ENCODE assay signal across 12 cellular contexts in the genomic region with DNA sequence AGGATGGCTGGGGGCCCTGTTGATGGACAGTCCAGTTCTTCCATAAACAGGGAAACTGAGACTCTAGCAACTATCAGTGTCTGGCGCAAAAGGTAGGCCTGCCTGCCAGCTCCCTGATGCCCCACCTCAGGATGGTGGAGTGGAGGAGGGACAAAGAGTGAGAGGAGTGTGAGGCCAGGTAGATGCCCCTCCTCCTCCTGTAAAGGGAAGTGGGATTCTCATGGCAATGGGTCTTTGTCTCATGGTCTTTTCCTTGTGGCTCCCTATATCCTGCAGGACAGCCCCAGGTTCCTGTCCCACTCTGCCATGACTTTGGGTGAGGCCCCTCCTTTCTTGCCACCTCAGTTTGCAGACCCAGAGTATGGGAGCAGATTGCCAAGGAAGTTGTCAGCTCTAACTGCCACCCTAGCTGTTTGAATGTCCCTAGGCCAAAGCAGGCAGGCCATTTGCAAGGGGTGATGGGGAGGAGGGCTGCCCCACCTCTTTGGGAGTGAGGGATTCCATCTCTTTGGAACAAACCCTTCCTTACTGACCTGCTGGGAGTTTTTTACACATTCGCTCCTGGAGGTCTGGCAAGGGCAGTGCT. TPM values are rescaled to one million over a fixed set of nuclear protein-coding genes. Genes with fewer than 3 reads are reported as not detected.
A peak's percentile ranks its signal among the peaks of the same experiment; 100 is the strongest.
DNase-seq lines count a peak whose midpoint lies in the region; ATAC-seq, FAIRE-seq and TF ChIP-seq lines count a peak whose summit lies in the region.
"Had no signal": no experiment of that assay in that cellular context is flagged by ENCODE, and none has a peak within 500 bp of the region (broad histone marks: within the 10 kb centered on the region; RNA-seq: fewer than 3 reads in every experiment).

No MANE protein-coding gene starts in this region.

- H4K91ac ChIP-seq in IMR-90 (ENCODE audit: insufficient read depth, low read depth, low read length) (no peak overlapping the region), mesenchymal stem cell (ENCODE audit: low read length) (peak overlapping the region; percentile 43)

- H2AFZ ChIP-seq in IMR-90 (replicated peaks; ENCODE audit: low read length, poor library complexity) = peak overlapping the region; percentile 19
- H2AFZ ChIP-seq in mesenchymal stem cell (ENCODE audit: low read depth, low read length) = no peak overlapping the region
- no peak overlapping the region for H2AFZ ChIP-seq in HepG2 (ENCODE audit: low read length)

- no peak overlapping the region for H2BK5ac ChIP-seq in IMR-90 (ENCODE audit: low read depth, low read length, poor library complexity, severe bottlenecking)
- no peak overlapping the region for H2BK5ac ChIP-seq in mesenchymal stem cell (ENCODE audit: low read depth, low read length, poor library complexity, severe bottlenecking)

- H3K4ac ChIP-seq in IMR-90 (ENCODE audit: low read depth, low read length) = peak overlapping the region; percentile 65
- no peak overlapping the region for H3K4ac ChIP-seq in mesenchymal stem cell (ENCODE audit: low read depth in 1 of 2, low read length in 2 of 2)

- H3K9ac ChIP-seq in IMR-90 (ENCODE audit: low read depth, low read length) = no peak overlapping the region; the same call in 1 of the 2 replicates
- H3K9ac ChIP-seq in mesenchymal stem cell (ENCODE audit: low read length) = peak overlapping the region; percentile 18
- H3K9ac ChIP-seq in HepG2 (ENCODE audit: insufficient read depth, low read depth, low read length) = no peak overlapping the region

- WGBS in IMR-90 (ENCODE audit: extremely low coverage in 2 of 2, insufficient read length in 1 of 2), 2 experiments = 100% methylated on average over 1 of the region's 2 CpGs; no CpG with 5 or more reads in 1 of the 2 experiments
- 100% methylated on average over 2 of the region's 2 CpGs for WGBS in mesenchymal stem cell
- 94% methylated on average over 2 of the region's 2 CpGs for whole genome bisulfite sequencing in HepG2 (ENCODE audit: low lambda C conversion rate)

- H4K20me1 ChIP-seq in IMR-90 (ENCODE audit: insufficient read depth, low read length) = no peaks in the 10 kb centered on the region
- peaks cover 3% of the 10 kb centered on the region; the same call in 1 of the 2 replicates for H4K20me1 ChIP-seq in HepG2 (ENCODE audit: insufficient read depth, low read length)

- H3K18ac ChIP-seq in IMR-90 (ENCODE audit: low read depth, low read length) (no peak overlapping the region), mesenchymal stem cell (ENCODE audit: low read depth in 1 of 2, low read length in 2 of 2) (peak overlapping the region in 1 of 2 experiments; percentile 80)

- no peak for TF ChIP-seq RAD21 in IMR-90 (IDR thresholded peaks at IDR 0.05; ENCODE audit: low read length)
- TF ChIP-seq RAD21 in HepG2 (CRISPR knock-in tag; IDR thresholded peaks at IDR 0.05) = no peak

- peak overlapping the region in 1 of 2 experiments; percentile 52; a peak in 1 of 4 replicates for H4K8ac ChIP-seq in IMR-90 (ENCODE audit: low read depth in 2 of 2, low read length in 2 of 2)
- peak overlapping the region; percentile 7 for H4K8ac ChIP-seq in mesenchymal stem cell (ENCODE audit: low read length)

- H3K79me2 ChIP-seq in HepG2 (ENCODE audit: insufficient read depth, low read length) = no peaks in the 10 kb centered on the region

- no peak for TF ChIP-seq POLR2A in IMR-90 (IDR thresholded peaks at IDR 0.05; ENCODE audit: low read depth, low read length)
- TF ChIP-seq POLR2A in HepG2 (IDR thresholded peaks at IDR 0.05; ENCODE audit: insufficient read depth in 1 of 2, low read depth in 2 of 2, low read length in 2 of 2) = no peak

- H2AK5ac ChIP-seq in IMR-90 (ENCODE audit: low read depth, low read length) (peak overlapping the region; percentile 69; the same call in 1 of the 2 replicates), mesenchymal stem cell (ENCODE audit: low read length, severe bottlenecking) (no peak overlapping the region)

- peaks cover 8% of the 10 kb centered on the region for H3K9me1 ChIP-seq in IMR-90 (ENCODE audit: insufficient read depth, low read length)

- H3K27me3 ChIP-seq in IMR-90 (ENCODE audit: control insufficient read depth, insufficient read depth, low read length) = no peaks in the 10 kb centered on the region
- H3K27me3 ChIP-seq in mesenchymal stem cell (ENCODE audit: control insufficient read depth in 1 of 2, insufficient read depth in 1 of 2, low read length in 2 of 2) = peaks cover 0 to 3% of the 10 kb centered on the region in 2 experiments
- H3K27me3 ChIP-seq in HepG2 (ENCODE audit: control insufficient read depth in 1 of 2, insufficient read depth in 2 of 2, low read length in 2 of 2) = no peaks in the 10 kb centered on the region; a peak in 1 of 5 replicates
- H3K27me3 ChIP-seq: MG63 had no signal

- no peak overlapping the region for H3K4me3 ChIP-seq in IMR-90 (ENCODE audit: insufficient read depth, low read depth, low read length)
- no peak overlapping the region for H3K4me3 ChIP-seq in mesenchymal stem cell (ENCODE audit: insufficient read depth in 1 of 2, low read depth in 1 of 2, low read length in 2 of 2)
- no peak overlapping the region for H3K4me3 ChIP-seq in HepG2 (replicated peaks in 1 of 3; ENCODE audit: insufficient read depth in 1 of 3, low read depth in 2 of 3, low read length in 3 of 3)
- H3K4me3 ChIP-seq: MG63 had no signal

- H2BK12ac ChIP-seq in mesenchymal stem cell (ENCODE audit: low read length in 2 of 2) = peak overlapping the region; percentile 32 to 38

- in situ Hi-C loops in IMR-90 (cut with MboI; ENCODE audit: low sequenced_read_pairs) (no loop called here), HepG2 (cut with HindIII; ENCODE audit: extremely low pct_ligation_motif_present, low pct_unique_long_range_greater_than_20kb) (no loop called here)

- no peak overlapping the region for H3K4me2 ChIP-seq in IMR-90 (ENCODE audit: low read depth, low read length)
- no peak overlapping the region for H3K4me2 ChIP-seq in mesenchymal stem cell (ENCODE audit: low read length, poor library complexity, severe bottlenecking)
- H3K4me2 ChIP-seq in HepG2 (ENCODE audit: low read depth, low read length) = no peak overlapping the region

- TF ChIP-seq EP300 in HepG2 (IDR thresholded peaks at IDR 0.05; ENCODE audit: low read depth in 2 of 2, low read length in 2 of 2) (no peak), HepG2 (CRISPR knock-in tag; IDR thresholded peaks at IDR 0.05; ENCODE audit: borderline replicate concordance) (no peak)

- no peak overlapping the region for H3K27ac ChIP-seq in IMR-90 (ENCODE audit: insufficient read depth, low read length)
- no peak overlapping the region for H3K27ac ChIP-seq in mesenchymal stem cell (ENCODE audit: low read length, poor library complexity, severe bottlenecking)
- no peak overlapping the region for H3K27ac ChIP-seq in HepG2 (ENCODE audit: extremely low read length, insufficient read depth, low read length)

- no peak for FAIRE-seq in HepG2 (lab: Jason Lieb, UNC)

- TF ChIP-seq CTCF in IMR-90 (conservative IDR thresholded peaks at IDR 0.05; ENCODE audit: low read depth, low read length) = no peak
- no peak for TF ChIP-seq CTCF in HepG2 (CRISPR knock-in tag; IDR thresholded peaks at IDR 0.05)

- POLR2A ChIA-PET in IMR-90 (lab: Charles Lee; ENCODE audit: unreplicated experiment) = no interaction called here
- POLR2A ChIA-PET in HepG2 (lab: Yijun Ruan, JAX) = interaction anchor here (0.9 kb wide), 1 partner anchor 75 kb away, joined by 3 read pairs; no protein-coding TSS in a partner anchor

- no peak overlapping the region for H2BK120ac ChIP-seq in IMR-90 (ENCODE audit: low read depth, low read length)
- no peak overlapping the region for H2BK120ac ChIP-seq in mesenchymal stem cell (ENCODE audit: low read depth, low read length)

- H3K79me1 ChIP-seq in IMR-90 (ENCODE audit: low read depth in 1 of 2, low read length in 2 of 2) = no peaks in the 10 kb centered on the region; a peak in 1 of 4 replicates
- H3K79me1 ChIP-seq in mesenchymal stem cell (replicated peaks; ENCODE audit: low read length, poor library complexity, severe bottlenecking) = no peaks in the 10 kb centered on the region

- ATAC-seq in GM18502 (IDR thresholded peaks at IDR 0.05; ENCODE audit: poor library complexity, unreplicated experiment) (peak; percentile 21), GM21423 (IDR thresholded peaks at IDR 0.05; ENCODE audit: unreplicated experiment) (peak; percentile 9), IMR-90 (ENCODE audit: low read depth) (no peak), HepG2 (no peak)

- no peak overlapping the region for H2BK20ac ChIP-seq in IMR-90 (ENCODE audit: low read depth, low read length)

- H3K36me3 ChIP-seq in IMR-90 (ENCODE audit: control insufficient read depth, insufficient read depth, low read length) (peaks cover 3% of the 10 kb centered on the region; the same call in 1 of the 2 replicates), mesenchymal stem cell (ENCODE audit: control insufficient read depth in 1 of 2, insufficient read depth in 2 of 2, low read depth in 1 of 2, low read length in 2 of 2) (peaks cover 4 to 14% of the 10 kb centered on the region in 2 experiments), HepG2 (replicated peaks in 1 of 2; ENCODE audit: control insufficient read depth in 1 of 2, insufficient read depth in 2 of 2, low read length in 2 of 2) (no peaks in the 10 kb centered on the region)
- H3K36me3 ChIP-seq: MG63 had no signal

- BruUV-seq in IMR-90 (replicated peaks; lab: Mats Ljungman, UMichigan) (no TSS peak), HepG2 (replicated peaks; lab: Mats Ljungman, UMichigan) (no TSS peak)

- H3K23ac ChIP-seq in IMR-90 (ENCODE audit: low read depth, low read length) (no peak overlapping the region), mesenchymal stem cell (ENCODE audit: low read length in 2 of 2) (no peak overlapping the region)

- H3K56ac ChIP-seq in IMR-90 (ENCODE audit: extremely low read depth, insufficient read depth, low read length) = no peak overlapping the region

- H4K5ac ChIP-seq in IMR-90 (ENCODE audit: low read depth, low read length) = peak overlapping the region; percentile 42; the same call in 1 of the 2 replicates

- H3K9me3 ChIP-seq in IMR-90 (ENCODE audit: control insufficient read depth, insufficient read depth, low read length) (no peaks in the 10 kb centered on the region), mesenchymal stem cell (ENCODE audit: control insufficient read depth, low read length) (no peaks in the 10 kb centered on the region), HepG2 (ENCODE audit: low read length) (no peaks in the 10 kb centered on the region)
- H3K9me3 ChIP-seq: MG63 had no signal

- peaks cover 12% of the 10 kb centered on the region for H3K4me1 ChIP-seq in IMR-90 (ENCODE audit: control insufficient read depth, insufficient read depth, low read length)
- H3K4me1 ChIP-seq in mesenchymal stem cell (ENCODE audit: control insufficient read depth, insufficient read depth, low read depth, low read length) = peaks cover 26% of the 10 kb centered on the region
- peaks cover 32% of the 10 kb centered on the region for H3K4me1 ChIP-seq in HepG2 (ENCODE audit: insufficient read depth, low read length)

- H3K14ac ChIP-seq in IMR-90 (replicated peaks; ENCODE audit: low read depth, low read length) (peak overlapping the region; percentile 58), mesenchymal stem cell (ENCODE audit: low read length in 2 of 2) (no peak overlapping the region)

- DNase-seq in IMR-90 (no peak), mesenchymal stem cell (no peak), NCI-H345 treated with DMSO at 0.1 percent for 48 hours (lab: John Stamatoyannopoulos, UW; ENCODE audit: unreplicated experiment) (no peak), T-helper 1 cell (no peak), NCI-H2029 treated with DMSO at 0.1 percent for 48 hours (lab: John Stamatoyannopoulos, UW) (no peak), HepG2 (ENCODE audit: low spot score) (no peak)
- DNase-seq: cortex of kidney, HFFc6, SHP77 had no signal

- intact Hi-C loops in IMR-90 (cut with micrococcal nuclease) = no loop called here
- intact Hi-C loops in HepG2 (cut with micrococcal nuclease; ENCODE audit: unreplicated experiment) = no loop called here

- CTCF ChIA-PET in IMR-90 (lab: Yijun Ruan, JAX) = no interaction called here
- CTCF ChIA-PET in HepG2 (lab: Yijun Ruan, JAX; ENCODE audit: low intra/inter-chr PET ratio, low total read pairs) = no interaction called here

- H2BK15ac ChIP-seq in IMR-90 (ENCODE audit: low read depth, low read length) (no peak overlapping the region; the same call in 2 of the 3 replicates), mesenchymal stem cell (ENCODE audit: low read depth, poor library complexity, severe bottlenecking) (peak overlapping the region; percentile 60)

- dilution Hi-C loops in IMR-90 (cut with HindIII; ENCODE audit: low sequenced_read_pairs, unreplicated experiment) = no loop called here

- no peak overlapping the region for H2AK9ac ChIP-seq in IMR-90 (replicated peaks; ENCODE audit: low read depth, low read length, poor library complexity)

RNA-seq across cellular contexts. Expression of a gene that starts 2.8 kb away (rescaled TPM):
- total RNA-seq in IMR-90 (2012; rRNA removed) (1.7 and 2.0 TPM in 2 replicates), HepG2 (2016; rRNA removed; fragmentation: Illumina TruSeq; extraction: Trizol) (0.42 and 0.64 TPM in 2 replicates)
- polyA plus RNA-seq in IMR-90 (2012; rRNA removed) (3.8 and 4.0 TPM in 2 replicates), HepG2 (2011; rRNA removed) (3.5 and 4.8 TPM in 2 replicates)
- 0.44 and 2.1 TPM in 2 replicates for polyA plus RNA-seq in IMR-90 (2012; cell fraction: cytosol; rRNA removed)
- 29.2 and 39.2 TPM in 2 replicates for polyA plus RNA-seq in IMR-90 (2012; cell fraction: nucleus; rRNA removed; ENCODE audit: low replicate concordance)
- polyA plus RNA-seq in mesenchymal stem cell (2013, experiment 1 of 2) = 1.0 TPM
- 1.0 TPM for polyA plus RNA-seq in mesenchymal stem cell (2013, experiment 2 of 2)
- under 0.01 and 0.35 TPM in 2 replicates for total RNA-seq in HepG2 (2016; cell fraction: cytosol; rRNA removed; fragmentation: Illumina TruSeq; extraction: Trizol; ENCODE audit: low read depth)
- total RNA-seq in HepG2 (2016; cell fraction: insoluble cytoplasmic fraction; rRNA removed; fragmentation: Illumina TruSeq; extraction: Trizol) = 0.18 and 0.74 TPM in 2 replicates
- total RNA-seq in HepG2 (2016; cell fraction: membrane; rRNA removed; fragmentation: Illumina TruSeq; extraction: Trizol) = 0.07 and 0.22 TPM in 2 replicates
- 1.7 and 2.1 TPM in 2 replicates for total RNA-seq in HepG2 (2016; cell fraction: nucleus; rRNA removed; fragmentation: Illumina TruSeq; extraction: Trizol)
- polyA plus RNA-seq in HepG2 (2011; cell fraction: cytosol; rRNA removed) = 0.85 and 1.5 TPM in 2 replicates
- 32.0 and 33.0 TPM in 2 replicates for polyA plus RNA-seq in HepG2 (2011; cell fraction: nucleus; rRNA removed)
- polyA plus RNA-seq in HepG2 (2012) = 2.0 and 3.0 TPM in 2 replicates
- 0.07 TPM in 1 of 2 replicates, not detected in the other for polyA plus RNA-seq in HepG2 (2016; cell fraction: cytosol; fragmentation: Illumina TruSeq; extraction: Trizol; ENCODE audit: low read depth)
- 0.13 and 0.34 TPM in 2 replicates for polyA plus RNA-seq in HepG2 (2016; cell fraction: insoluble cytoplasmic fraction; fragmentation: Illumina TruSeq; extraction: Trizol; ENCODE audit: low read depth)
- 0.09 and 0.14 TPM in 2 replicates for polyA plus RNA-seq in HepG2 (2016; cell fraction: membrane; fragmentation: Illumina TruSeq; extraction: Trizol; ENCODE audit: low read depth)
- 1.9 and 2.5 TPM in 2 replicates for polyA plus RNA-seq in HepG2 (2016; cell fraction: nucleus; fragmentation: Illumina TruSeq; extraction: Trizol; ENCODE audit: insufficient read depth, low read depth)
- polyA minus RNA-seq in HepG2 (2011; rRNA and poly(A)+ RNA removed; ENCODE audit: low replicate concordance) = 8.3 and 11.0 TPM in 2 replicates
- 0.35 and 0.99 TPM in 2 replicates for polyA minus RNA-seq in HepG2 (2011; cell fraction: cytosol; rRNA and poly(A)+ RNA removed)
- 12.2 and 14.8 TPM in 2 replicates for polyA minus RNA-seq in HepG2 (2011; cell fraction: nucleus; rRNA and poly(A)+ RNA removed)

RNA-seq across cellular contexts. Expression of a gene that starts 25.7 kb away (rescaled TPM):
- 6.4 and 6.8 TPM in 2 replicates for total RNA-seq in IMR-90 (2012; rRNA removed)
- 13.9 and 15.6 TPM in 2 replicates for polyA plus RNA-seq in IMR-90 (2012; rRNA removed)
- polyA plus RNA-seq in IMR-90 (2012; cell fraction: cytosol; rRNA removed) = 5.2 and 10.8 TPM in 2 replicates
- polyA plus RNA-seq in IMR-90 (2012; cell fraction: nucleus; rRNA removed; ENCODE audit: low replicate concordance) = 29.1 and 86.5 TPM in 2 replicates
- polyA plus RNA-seq in mesenchymal stem cell (2013, experiment 1 of 2) = 2.2 TPM
- polyA plus RNA-seq in mesenchymal stem cell (2013, experiment 2 of 2) = 2.4 TPM
- 91.7 and 126 TPM in 2 replicates for total RNA-seq in HepG2 (2016; rRNA removed; fragmentation: Illumina TruSeq; extraction: Trizol)
- 33.8 and 34.0 TPM in 2 replicates for total RNA-seq in HepG2 (2016; cell fraction: cytosol; rRNA removed; fragmentation: Illumina TruSeq; extraction: Trizol; ENCODE audit: low read depth)
- total RNA-seq in HepG2 (2016; cell fraction: insoluble cytoplasmic fraction; rRNA removed; fragmentation: Illumina TruSeq; extraction: Trizol) = 89.0 and 132 TPM in 2 replicates
- 68.4 and 70.3 TPM in 2 replicates for total RNA-seq in HepG2 (2016; cell fraction: membrane; rRNA removed; fragmentation: Illumina TruSeq; extraction: Trizol)
- 155 and 170 TPM in 2 replicates for total RNA-seq in HepG2 (2016; cell fraction: nucleus; rRNA removed; fragmentation: Illumina TruSeq; extraction: Trizol)
- polyA plus RNA-seq in HepG2 (2011; rRNA removed) = 70.0 and 102 TPM in 2 replicates
- polyA plus RNA-seq in HepG2 (2011; cell fraction: cytosol; rRNA removed) = 57.2 and 86.0 TPM in 2 replicates
- 489 and 498 TPM in 2 replicates for polyA plus RNA-seq in HepG2 (2011; cell fraction: nucleus; rRNA removed)
- polyA plus RNA-seq in HepG2 (2012) = 41.5 and 43.2 TPM in 2 replicates
- 21.7 and 24.0 TPM in 2 replicates for polyA plus RNA-seq in HepG2 (2016; cell fraction: cytosol; fragmentation: Illumina TruSeq; extraction: Trizol; ENCODE audit: low read depth)
- 64.0 and 68.6 TPM in 2 replicates for polyA plus RNA-seq in HepG2 (2016; cell fraction: insoluble cytoplasmic fraction; fragmentation: Illumina TruSeq; extraction: Trizol; ENCODE audit: low read depth)
- polyA plus RNA-seq in HepG2 (2016; cell fraction: membrane; fragmentation: Illumina TruSeq; extraction: Trizol; ENCODE audit: low read depth) = 44.9 and 46.0 TPM in 2 replicates
- 216 and 226 TPM in 2 replicates for polyA plus RNA-seq in HepG2 (2016; cell fraction: nucleus; fragmentation: Illumina TruSeq; extraction: Trizol; ENCODE audit: insufficient read depth, low read depth)
- 13.9 and 184 TPM in 2 replicates for polyA minus RNA-seq in HepG2 (2011; rRNA and poly(A)+ RNA removed; ENCODE audit: low replicate concordance)
- polyA minus RNA-seq in HepG2 (2011; cell fraction: cytosol; rRNA and poly(A)+ RNA removed) = 18.4 and 23.4 TPM in 2 replicates
- 164 and 185 TPM in 2 replicates for polyA minus RNA-seq in HepG2 (2011; cell fraction: nucleus; rRNA and poly(A)+ RNA removed)

RNA-seq across cellular contexts. Expression of a gene that starts 34.8 kb away (rescaled TPM):
- total RNA-seq in IMR-90 (2012; rRNA removed) = 65.3 and 68.1 TPM in 2 replicates
- polyA plus RNA-seq in IMR-90 (2012; rRNA removed) = 30.9 and 38.1 TPM in 2 replicates
- polyA plus RNA-seq in IMR-90 (2012; cell fraction: cytosol; rRNA removed) = 11.6 and 13.7 TPM in 2 replicates
- polyA plus RNA-seq in IMR-90 (2012; cell fraction: nucleus; rRNA removed; ENCODE audit: low replicate concordance) = 4.1 and 16.9 TPM in 2 replicates
- polyA plus RNA-seq in mesenchymal stem cell (2013, experiment 1 of 2) = 29.2 TPM
- 30.0 TPM for polyA plus RNA-seq in mesenchymal stem cell (2013, experiment 2 of 2)
- total RNA-seq in HepG2 (2016; rRNA removed; fragmentation: Illumina TruSeq; extraction: Trizol) = 59.5 and 62.0 TPM in 2 replicates
- 6.3 and 6.7 TPM in 2 replicates for total RNA-seq in HepG2 (2016; cell fraction: cytosol; rRNA removed; fragmentation: Illumina TruSeq; extraction: Trizol; ENCODE audit: low read depth)
- 58.9 and 60.5 TPM in 2 replicates for total RNA-seq in HepG2 (2016; cell fraction: insoluble cytoplasmic fraction; rRNA removed; fragmentation: Illumina TruSeq; extraction: Trizol)
- 27.7 and 28.8 TPM in 2 replicates for total RNA-seq in HepG2 (2016; cell fraction: membrane; rRNA removed; fragmentation: Illumina TruSeq; extraction: Trizol)
- 32.4 and 32.6 TPM in 2 replicates for total RNA-seq in HepG2 (2016; cell fraction: nucleus; rRNA removed; fragmentation: Illumina TruSeq; extraction: Trizol)
- polyA plus RNA-seq in HepG2 (2011; rRNA removed) = 39.1 and 41.9 TPM in 2 replicates
- 23.5 and 37.7 TPM in 2 replicates for polyA plus RNA-seq in HepG2 (2011; cell fraction: cytosol; rRNA removed)
- 10.7 and 14.5 TPM in 2 replicates for polyA plus RNA-seq in HepG2 (2011; cell fraction: nucleus; rRNA removed)
- 48.3 and 52.2 TPM in 2 replicates for polyA plus RNA-seq in HepG2 (2012)
- 3.6 and 4.2 TPM in 2 replicates for polyA plus RNA-seq in HepG2 (2016; cell fraction: cytosol; fragmentation: Illumina TruSeq; extraction: Trizol; ENCODE audit: low read depth)
- 60.6 and 66.1 TPM in 2 replicates for polyA plus RNA-seq in HepG2 (2016; cell fraction: insoluble cytoplasmic fraction; fragmentation: Illumina TruSeq; extraction: Trizol; ENCODE audit: low read depth)
- polyA plus RNA-seq in HepG2 (2016; cell fraction: membrane; fragmentation: Illumina TruSeq; extraction: Trizol; ENCODE audit: low read depth) = 13.9 and 15.0 TPM in 2 replicates
- polyA plus RNA-seq in HepG2 (2016; cell fraction: nucleus; fragmentation: Illumina TruSeq; extraction: Trizol; ENCODE audit: insufficient read depth, low read depth) = 38.8 and 40.8 TPM in 2 replicates
- polyA minus RNA-seq in HepG2 (2011; rRNA and poly(A)+ RNA removed; ENCODE audit: low replicate concordance) = 52.7 and 77.7 TPM in 2 replicates
- 29.3 and 33.9 TPM in 2 replicates for polyA minus RNA-seq in HepG2 (2011; cell fraction: cytosol; rRNA and poly(A)+ RNA removed)
- 28.7 and 33.2 TPM in 2 replicates for polyA minus RNA-seq in HepG2 (2011; cell fraction: nucleus; rRNA and poly(A)+ RNA removed)

Comparison
In these comparisons a context has a peak if more than half of its experiments do, and no peak if none do; other contexts are left out.
1. ATAC-seq: peak in GM18502 (single experiment) and GM21423 (single experiment); none in IMR-90 (single experiment) and HepG2 (single experiment).